Comparison of ENCODE assay signal across 23 cellular contexts in genomic region chr14:95831041-95831440, GRCh38. TPM values are rescaled to one million over a fixed set of nuclear protein-coding genes. Genes with fewer than 3 reads are reported as not detected.
"Had no signal": no experiment of that assay in that cellular context is flagged by ENCODE, and none has a peak within 500 bp of the region (broad histone marks: within the 10 kb centered on the region; RNA-seq: fewer than 3 reads in every experiment).

No MANE protein-coding gene starts in this region.

- H3K27ac ChIP-seq: KMS-11, SJSA1, SK-N-MC had no signal

- H3K9me3 ChIP-seq: SJSA1 had no signal

- H3K36me3 ChIP-seq: SJSA1 had no signal

- H3K4me1 ChIP-seq: SJSA1 had no signal

- H3K4me2 ChIP-seq: KMS-11 had no signal

- H3K4me3 ChIP-seq: SJSA1, SK-N-MC had no signal

- DNase-seq: IMR-90, Kasumi-1, MM.1S, NCI-H1436, NCI-H187, NCI-H2029, NCI-H2081 treated with DMSO at 0.1 percent for 48 hours, NCI-H2171, NCI-H226, NCI-H446, NCI-H510A, NCI-H524 treated with DMSO at 0.1 percent for 48 hours, NCI-H69, NCI-H774, Right ventricle myocardium superior, RPMI8226, SIG-M5 had no signal

- FAIRE-seq: RCC 7860 had no signal

- H3K27me3 ChIP-seq: SJSA1 had no signal

- H3K9ac ChIP-seq: KMS-11 had no signal

RNA-seq across cellular contexts. Expression of gene TUNAR, which starts 45.6 kb away (rescaled TPM):
- total RNA-seq: HT-29, IMR-90, M059J, Right ventricle myocardium superior, SJSA1 had no signal
- polyA plus RNA-seq: IMR-90 had no signal
